ENCODE assay signal across 17 cellular contexts in genomic region chr12:70815056-70815455, GRCh38.
A peak's percentile ranks its signal among the peaks of the same experiment; 100 is the strongest.
DNase-seq lines count a peak whose midpoint lies in the region; ATAC-seq and TF ChIP-seq lines count a peak whose summit lies in the region.
"Had no signal": no experiment of that assay in that cellular context is flagged by ENCODE, and none has a peak within 500 bp of the region (broad histone marks: within the 10 kb centered on the region; RNA-seq: fewer than 3 reads in every experiment).

No MANE protein-coding gene starts in this region.

- H3K4me1 ChIP-seq in Caco-2 = peaks cover 15% of the 10 kb centered on the region
- H3K4me1 ChIP-seq: HAP-1 had no signal

- no peak for TF ChIP-seq POLR2A in GM18505 (IDR thresholded peaks at IDR 0.05; ENCODE audit: borderline replicate concordance, extremely low read depth, insufficient read depth, insufficient read length)

- TF ChIP-seq CTCF in Caco-2 (IDR thresholded peaks at IDR 0.05; ENCODE audit: insufficient read depth in 1 of 2, low read depth in 1 of 2, low read length in 1 of 2, severe bottlenecking in 1 of 2, unreplicated experiment in 1 of 2) (no peak), Calu3 (IDR thresholded peaks at IDR 0.05; ENCODE audit: unreplicated experiment) (no peak), chondrocyte (IDR thresholded peaks at IDR 0.05) (no peak)

- H3K27ac Mint-ChIP-seq in Caco-2 (ENCODE audit: unreplicated experiment) (peak overlapping the region; percentile 73), Calu3 (ENCODE audit: unreplicated experiment) (peak overlapping the region; percentile 45), chondrocyte (ENCODE audit: unreplicated experiment) (peak overlapping the region; percentile 24)
- H3K27ac Mint-ChIP-seq: CD4-positive, alpha-beta memory T cell; HFFc6 had no signal

- H3K27me3 ChIP-seq in Caco-2 (replicated peaks; ENCODE audit: control insufficient read depth, insufficient read depth, low read length) = no peaks in the 10 kb centered on the region

- H3K9me3 ChIP-seq in Caco-2 = peaks cover 6% of the 10 kb centered on the region; the same call in 1 of the 2 replicates
- H3K9me3 ChIP-seq: HAP-1 had no signal

- H3K27me3 Mint-ChIP-seq in Caco-2 (ENCODE audit: insufficient read depth, unreplicated experiment) = no peaks in the 10 kb centered on the region
- no peaks in the 10 kb centered on the region for H3K27me3 Mint-ChIP-seq in Calu3 (ENCODE audit: unreplicated experiment)
- H3K27me3 Mint-ChIP-seq in chondrocyte (ENCODE audit: low read depth) = peaks cover 8% of the 10 kb centered on the region
- H3K27me3 Mint-ChIP-seq: CD4-positive, alpha-beta memory T cell had no signal

- ATAC-seq in GM18505 (IDR thresholded peaks at IDR 0.05; ENCODE audit: unreplicated experiment) = no peak
- ATAC-seq in GM21360 (IDR thresholded peaks at IDR 0.05; ENCODE audit: unreplicated experiment) = no peak
- ATAC-seq: GM12878 had no signal

- no peaks in the 10 kb centered on the region for H3K36me3 Mint-ChIP-seq in Caco-2 (ENCODE audit: insufficient read depth, unreplicated experiment)
- no peaks in the 10 kb centered on the region for H3K36me3 Mint-ChIP-seq in Calu3 (ENCODE audit: insufficient read depth, unreplicated experiment)
- H3K36me3 Mint-ChIP-seq in chondrocyte (ENCODE audit: low read depth) = peaks cover 2% of the 10 kb centered on the region
- H3K36me3 Mint-ChIP-seq: CD4-positive, alpha-beta memory T cell had no signal

- H3K4me3 Mint-ChIP-seq in Caco-2 (ENCODE audit: unreplicated experiment) (no peak overlapping the region), Calu3 (ENCODE audit: low read depth, unreplicated experiment) (no peak overlapping the region), chondrocyte (ENCODE audit: unreplicated experiment) (no peak overlapping the region)
- H3K4me3 Mint-ChIP-seq: CD4-positive, alpha-beta memory T cell; HFFc6 had no signal

- BruUV-seq in Caco-2 (replicated peaks; lab: Mats Ljungman, UMichigan) (no TSS peak), Calu3 (replicated peaks; lab: Mats Ljungman, UMichigan) (no TSS peak)

- no peak overlapping the region for H3K4me3 ChIP-seq in Caco-2 (ENCODE audit: low read depth, low read length)
- H3K4me3 ChIP-seq: GM12878, HAP-1 had no signal

- no peaks in the 10 kb centered on the region; the same call in 1 of the 2 replicates for H3K36me3 ChIP-seq in Caco-2 (ENCODE audit: control insufficient read depth, insufficient read depth, low read length)
- H3K36me3 ChIP-seq: HAP-1 had no signal

- DNase-seq in Caco-2 (no peak), Calu3 (no peak), chondrocyte (ENCODE audit: low spot score) (no peak), NCI-H774 (lab: John Stamatoyannopoulos, UW) (no peak)
- DNase-seq: C1 segment of cervical spinal cord; CD4-positive, alpha-beta memory T cell; COR-L47; DMS 273 treated with DMSO at 0.1 percent for 48 hours; DMS79; EL; GDM1; GOT3; HFFc6 had no signal

- peaks cover 22% of the 10 kb centered on the region for H3K9me3 Mint-ChIP-seq in Caco-2 (ENCODE audit: unreplicated experiment)
- peaks cover 8% of the 10 kb centered on the region for H3K9me3 Mint-ChIP-seq in Calu3 (ENCODE audit: low read depth, unreplicated experiment)
- H3K9me3 Mint-ChIP-seq in chondrocyte (ENCODE audit: low read depth) = peaks cover 16% of the 10 kb centered on the region

- H3K4me1 Mint-ChIP-seq in Caco-2 (ENCODE audit: low read depth, unreplicated experiment) (no peaks in the 10 kb centered on the region), Calu3 (ENCODE audit: low read depth, unreplicated experiment) (peaks cover 52% of the 10 kb centered on the region), chondrocyte (ENCODE audit: low read depth) (no peaks in the 10 kb centered on the region)
- H3K4me1 Mint-ChIP-seq: CD4-positive, alpha-beta memory T cell had no signal

- POLR2A ChIA-PET in Caco-2 (lab: Charles Lee) = no interaction called here

- intact Hi-C loops in Caco-2 (cut with micrococcal nuclease; ENCODE audit: unreplicated experiment) = no loop called here
- intact Hi-C loops in Calu3 (cut with micrococcal nuclease; ENCODE audit: unreplicated experiment) = no loop called here

- CTCF ChIA-PET in Caco-2 (lab: Charles Lee) = no interaction called here
- CTCF ChIA-PET in Calu3 (lab: Charles Lee) = interaction anchor here (1.3 kb wide), 1 partner anchor 8 kb away, joined by 8 read pairs; no protein-coding TSS in a partner anchor
